ENCODE assay signal across 2 cellular contexts in genomic region chr19:7489609-7490044, GRCh38.
TF ChIP-seq lines count a peak whose summit lies in the region.

No MANE protein-coding gene starts in this region.

TF ChIP-seq in SK-N-SH, 30 proteins besides CTCF, POLR2A, EP300 and RAD21 (continued from another document):
- TF ChIP-seq EZH2phosphoT487 (IDR thresholded peaks at IDR 0.05; ENCODE audit: borderline replicate concordance, low read depth) = no peak
- no peak for TF ChIP-seq NRF1 (IDR thresholded peaks at IDR 0.05; ENCODE audit: low read depth, low read length)
- TF ChIP-seq MXI1 (IDR thresholded peaks at IDR 0.05; ENCODE audit: low read depth, low read length) = no peak
- no peak for TF ChIP-seq USF1 (IDR thresholded peaks at IDR 0.05; ENCODE audit: borderline replicate concordance, low read depth)
- TF ChIP-seq RFX5 (IDR thresholded peaks at IDR 0.05; ENCODE audit: low read length) = no peak
- TF ChIP-seq SIN3A (IDR thresholded peaks at IDR 0.05; ENCODE audit: borderline replicate concordance, low read depth, low read length) = no peak

TF ChIP-seq in SK-N-SH treated with all-trans-retinoic acid at 6 μM for 48 hours, 23 proteins besides CTCF, POLR2A, EP300 and RAD21 (continued from another document):
- no peak for TF ChIP-seq ARNTL (CRISPR knock-in tag; IDR thresholded peaks at IDR 0.05; ENCODE audit: borderline replicate concordance, low read depth)
- TF ChIP-seq TSHZ2 (CRISPR knock-in tag; IDR thresholded peaks at IDR 0.05) = no peak
TF ChIP-seq in SK-N-SH treated with all-trans-retinoic acid at 6 μM for 48 hours: peak in this region for 0.
